ENCODE assay signal across 13 cellular contexts in the genomic region with DNA sequence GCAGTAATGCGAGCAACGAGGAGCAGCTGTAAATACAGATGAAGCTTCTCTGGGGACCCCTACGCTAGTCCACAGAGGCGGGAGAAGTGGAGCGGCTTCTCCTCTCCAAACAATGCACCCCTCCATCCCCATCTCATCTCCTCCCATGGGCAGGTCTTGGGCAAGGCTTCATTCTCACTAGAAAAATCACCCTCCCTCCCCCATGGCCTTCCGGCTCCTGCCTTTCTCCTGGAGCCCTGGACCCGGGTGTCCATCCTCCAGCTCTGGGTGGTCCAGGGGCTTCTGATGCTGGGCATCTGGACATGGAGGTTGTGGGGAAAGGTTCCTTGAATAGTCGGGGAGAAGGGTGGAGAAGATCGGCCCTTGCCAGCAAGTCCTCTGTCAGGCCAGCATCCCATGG. TPM values are rescaled to one million over a fixed set of nuclear protein-coding genes. Genes with fewer than 3 reads are reported as not detected.
DNase-seq lines count a peak whose midpoint lies in the region; ATAC-seq and TF ChIP-seq lines count a peak whose summit lies in the region.
"Had no signal": no experiment of that assay in that cellular context is flagged by ENCODE, and none has a peak within 500 bp of the region (broad histone marks: within the 10 kb centered on the region; RNA-seq: fewer than 3 reads in every experiment).

No MANE protein-coding gene starts in this region.

- BruUV-seq in HCT116 (replicated peaks; lab: Mats Ljungman, UMichigan) = no TSS peak

- H2AFZ ChIP-seq in HCT116 (ENCODE audit: low read depth, low read length, poor library complexity, severe bottlenecking) (peak overlapping the region; percentile 67), osteoblast (ENCODE audit: low read length) (no peak overlapping the region)

- CTCF ChIA-PET in HCT116 (lab: Charles Lee) = interaction anchor here (0.7 to 3.8 kb wide), 19 partner anchors 11 to 484 kb away, joined by 3 to 44 read pairs (median 4); partner anchors contain the start of genes IFT27 and RAC2

- no peak for TF ChIP-seq RAD21 in HCT116 (IDR thresholded peaks at IDR 0.05; ENCODE audit: low read depth)

- H3K27ac ChIP-seq in HCT116 (ENCODE audit: low read depth, low read length) = no peak overlapping the region
- peak overlapping the region; percentile 46 for H3K27ac ChIP-seq in WERI-Rb-1
- no peak overlapping the region for H3K27ac ChIP-seq in osteoblast (ENCODE audit: low read depth, low read length)
- no peak overlapping the region for H3K27ac ChIP-seq in colonic mucosa
- H3K27ac ChIP-seq: adrenal gland had no signal

- no peaks in the 10 kb centered on the region for H3K79me2 ChIP-seq in HCT116 (ENCODE audit: insufficient read depth, low read length)
- H3K79me2 ChIP-seq in osteoblast (ENCODE audit: insufficient read depth, low read length) = no peaks in the 10 kb centered on the region

- POLR2A ChIA-PET in HCT116 (lab: Charles Lee) = interaction anchor here (0.6 to 0.7 kb wide), 2 partner anchors 14 to 178 kb away, joined by 3 read pairs; no protein-coding TSS in a partner anchor

- H3K36me3 ChIP-seq in HCT116 (ENCODE audit: control insufficient read depth in 1 of 2, insufficient read depth in 2 of 2, low read length in 2 of 2) (no peaks in the 10 kb centered on the region), WERI-Rb-1 (peaks cover 9% of the 10 kb centered on the region), osteoblast (ENCODE audit: insufficient read depth, low read length) (no peaks in the 10 kb centered on the region), colonic mucosa (no peaks in the 10 kb centered on the region)
- H3K36me3 ChIP-seq: adrenal gland had no signal

- TF ChIP-seq POLR2A in HCT116 (IDR thresholded peaks at IDR 0.05; ENCODE audit: borderline replicate concordance, extremely low read depth, insufficient read depth, insufficient read length) = no peak

- DNase-seq in NCI-H2171 treated with DMSO at 0.1 percent for 48 hours (lab: John Stamatoyannopoulos, UW) = peak; percentile 38
- DNase-seq in NCI-H2171 (lab: John Stamatoyannopoulos, UW) = no peak
- DNase-seq in HCT116 (ENCODE audit: low read depth, low spot score) = no peak
- no peak for DNase-seq in WERI-Rb-1
- no peak for DNase-seq in osteoblast (ENCODE audit: insufficient read length, low spot score, missing footprints)
- no peak for DNase-seq in colonic mucosa
- no peak for DNase-seq in cardiac septum (ENCODE audit: low spot score)

- H3K4me2 ChIP-seq in HCT116 (ENCODE audit: low read length) (peak overlapping the region; percentile 63), osteoblast (ENCODE audit: insufficient read depth, low read length) (peak overlapping the region; percentile 17)

- H3K9me2 ChIP-seq in HCT116 (ENCODE audit: insufficient read depth) = no peaks in the 10 kb centered on the region

- RAD21 ChIA-PET in HCT116 (lab: Charles Lee; ENCODE audit: low non-redundant PET in 1 of 2, low total read pairs in 2 of 2, uncharacterized antibody in 2 of 2, unreplicated experiment in 2 of 2) = interaction anchor here in 1 of 2 experiments (0.5 kb wide), 1 partner anchor 63 kb away, joined by 3 read pairs; no protein-coding TSS in a partner anchor

- ATAC-seq in HCT116 = peak; percentile 24; the same call in 1 of the 2 replicates
- ATAC-seq in GM18517 (IDR thresholded peaks at IDR 0.05; ENCODE audit: unreplicated experiment) = no peak

- no peak overlapping the region for H3K4me3 ChIP-seq in HCT116 (replicated peaks in 1 of 2; ENCODE audit: low read depth in 1 of 2, low read length in 2 of 2)
- H3K4me3 ChIP-seq in WERI-Rb-1 (ENCODE audit: low read depth, low read length) = peak overlapping the region; percentile 21
- H3K4me3 ChIP-seq in osteoblast (ENCODE audit: insufficient read depth, low read length) = no peak overlapping the region
- no peak overlapping the region for H3K4me3 ChIP-seq in colonic mucosa
- H3K4me3 ChIP-seq: adrenal gland had no signal

- H3K9ac ChIP-seq in HCT116 (ENCODE audit: low read length) (peak overlapping the region; percentile 24; the same call in 1 of the 2 replicates), colonic mucosa (ENCODE audit: low read depth in 2 of 2, low read length in 2 of 2) (no peak overlapping the region)

- H3K9me3 ChIP-seq in HCT116 (ENCODE audit: control insufficient read depth in 1 of 2, insufficient read depth in 1 of 2, low read depth in 1 of 2, low read length in 2 of 2) = peaks cover 0 to 18% of the 10 kb centered on the region in 2 experiments; a peak in 1 of 4 replicates
- peaks cover 13% of the 10 kb centered on the region for H3K9me3 ChIP-seq in WERI-Rb-1 (ENCODE audit: severe bottlenecking)
- H3K9me3 ChIP-seq in osteoblast (ENCODE audit: low read depth, low read length) = peaks cover 10% of the 10 kb centered on the region
- no peaks in the 10 kb centered on the region for H3K9me3 ChIP-seq in colonic mucosa

- intact Hi-C loops in HCT116 (cut with micrococcal nuclease) = loop anchor here (5.0 kb wide), 1 partner anchor 478 kb away; no protein-coding TSS in a partner anchor
- intact Hi-C loops in colonic mucosa (cut with DNase I) = loop anchor here (10.0 kb wide), 1 partner anchor 96 kb away; no protein-coding TSS in a partner anchor
- intact Hi-C loops in cardiac septum (cut with DNase I) = loop anchor here (2.0 kb wide), 1 partner anchor 94 kb away; no protein-coding TSS in a partner anchor

- no peaks in the 10 kb centered on the region for H4K20me1 ChIP-seq in HCT116 (ENCODE audit: insufficient read depth)
- H4K20me1 ChIP-seq in osteoblast (ENCODE audit: insufficient read depth, low read length) = no peaks in the 10 kb centered on the region

- TF ChIP-seq CTCF in HCT116 (IDR thresholded peaks at IDR 0.05 in 2 of 3, conservative IDR thresholded peaks at IDR 0.05 in 1 of 3; ENCODE audit: borderline replicate concordance in 1 of 3, insufficient read depth in 1 of 3, low read depth in 2 of 3, low read length in 2 of 3) (no peak), WERI-Rb-1 (IDR thresholded peaks at IDR 0.05; ENCODE audit: low read depth, low read length) (no peak), osteoblast (IDR thresholded peaks at IDR 0.05; ENCODE audit: extremely low read depth, low read depth, low read length) (no peak), colonic mucosa (IDR thresholded peaks at IDR 0.05) (no peak)

- H3K27me3 ChIP-seq in HCT116 (ENCODE audit: insufficient read depth, low read length) = no peaks in the 10 kb centered on the region
- no peaks in the 10 kb centered on the region for H3K27me3 ChIP-seq in WERI-Rb-1 (ENCODE audit: insufficient read depth, low read depth, severe bottlenecking)
- peaks cover 20% of the 10 kb centered on the region for H3K27me3 ChIP-seq in osteoblast (ENCODE audit: insufficient read depth, low read length)
- no peaks in the 10 kb centered on the region for H3K27me3 ChIP-seq in colonic mucosa

- H3K4me1 ChIP-seq in HCT116 (ENCODE audit: control insufficient read depth in 1 of 2, insufficient read depth in 2 of 2, low read length in 2 of 2) = peaks cover 21 to 36% of the 10 kb centered on the region in 2 experiments
- peaks cover 7% of the 10 kb centered on the region for H3K4me1 ChIP-seq in osteoblast (ENCODE audit: insufficient read depth, low read length)
- no peaks in the 10 kb centered on the region for H3K4me1 ChIP-seq in colonic mucosa
- H3K4me1 ChIP-seq: adrenal gland had no signal

TF ChIP-seq in HCT116, 20 proteins besides CTCF, POLR2A, EP300 and RAD21 (continues in another document):
- no peak for TF ChIP-seq TCF7L2 (IDR thresholded peaks at IDR 0.05; ENCODE audit: borderline replicate concordance, extremely low read depth, insufficient read depth, insufficient read length)
- TF ChIP-seq YY1 (IDR thresholded peaks at IDR 0.05; ENCODE audit: extremely low read depth, insufficient replicate concordance, low read depth, low read length) = no peak
- no peak for TF ChIP-seq EGR1 (IDR thresholded peaks at IDR 0.05; ENCODE audit: low read depth)
- no peak for TF ChIP-seq ZBTB33 (IDR thresholded peaks at IDR 0.05; ENCODE audit: extremely low read depth, insufficient replicate concordance, low read length)
- TF ChIP-seq EZH2 (IDR thresholded peaks at IDR 0.05) = no peak
- TF ChIP-seq SP1 (IDR thresholded peaks at IDR 0.05; ENCODE audit: low read depth) = no peak
- no peak for TF ChIP-seq CBX3 (IDR thresholded peaks at IDR 0.05; ENCODE audit: low read depth)
- no peak for TF ChIP-seq SRF (IDR thresholded peaks at IDR 0.05; ENCODE audit: low read depth)
- no peak for TF ChIP-seq FOSL1 (IDR thresholded peaks at IDR 0.05; ENCODE audit: low read depth)
- TF ChIP-seq, protein P1, sequence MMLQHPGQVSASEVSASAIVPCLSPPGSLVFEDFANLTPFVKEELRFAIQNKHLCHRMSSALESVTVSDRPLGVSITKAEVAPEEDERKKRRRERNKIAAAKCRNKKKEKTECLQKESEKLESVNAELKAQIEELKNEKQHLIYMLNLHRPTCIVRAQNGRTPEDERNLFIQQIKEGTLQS (IDR thresholded peaks at IDR 0.05) = no peak
- no peak for TF ChIP-seq MAX (IDR thresholded peaks at IDR 0.05)

RNA-seq across cellular contexts. Expression of gene RAC2, which starts 16.3 kb away (rescaled TPM):
- 62.0 TPM for total RNA-seq in HCT116 (2021; ENCODE audit: unreplicated experiment)
- polyA plus RNA-seq in HCT116 (2012) = 122 and 124 TPM in 2 replicates
- 13.6 and 14.5 TPM in 2 replicates for total RNA-seq in osteoblast
- total RNA-seq in colonic mucosa = 10 to 100 TPM; 27.4 to 27.6 TPM
- total RNA-seq in cardiac septum = 5.1 TPM

RNA-seq across cellular contexts. Expression of gene CYTH4, which starts 21.9 kb away (rescaled TPM):
- 3.8 TPM for total RNA-seq in HCT116 (2021; ENCODE audit: unreplicated experiment)
- polyA plus RNA-seq in HCT116 (2012) = 4.9 and 6.4 TPM in 2 replicates
- 0.59 and 0.72 TPM in 2 replicates for total RNA-seq in osteoblast
- total RNA-seq in colonic mucosa = 1 to 10 TPM; 3.0 to 7.4 TPM
- total RNA-seq in cardiac septum = 8.0 TPM
- total RNA-seq: H9, MCF 10A, neural crest cell, renal cortical epithelial cell had no signal

RNA-seq across cellular contexts. Expression of gene SSTR3, which starts 48.1 kb away (rescaled TPM):
- total RNA-seq in HCT116 (2021; ENCODE audit: unreplicated experiment) = not detected
- 0.04 TPM in 1 of 2 replicates, not detected in the other for polyA plus RNA-seq in HCT116 (2012)
- not detected in 2 replicates for total RNA-seq in osteoblast
- under 1 TPM in 1 of 2 donors, not detected in 1; 0.12 TPM for total RNA-seq in colonic mucosa
- not detected for total RNA-seq in cardiac septum
- total RNA-seq: MCF 10A had no signal
